Comparison of ENCODE assay signal across 25 cellular contexts in the genomic region with DNA sequence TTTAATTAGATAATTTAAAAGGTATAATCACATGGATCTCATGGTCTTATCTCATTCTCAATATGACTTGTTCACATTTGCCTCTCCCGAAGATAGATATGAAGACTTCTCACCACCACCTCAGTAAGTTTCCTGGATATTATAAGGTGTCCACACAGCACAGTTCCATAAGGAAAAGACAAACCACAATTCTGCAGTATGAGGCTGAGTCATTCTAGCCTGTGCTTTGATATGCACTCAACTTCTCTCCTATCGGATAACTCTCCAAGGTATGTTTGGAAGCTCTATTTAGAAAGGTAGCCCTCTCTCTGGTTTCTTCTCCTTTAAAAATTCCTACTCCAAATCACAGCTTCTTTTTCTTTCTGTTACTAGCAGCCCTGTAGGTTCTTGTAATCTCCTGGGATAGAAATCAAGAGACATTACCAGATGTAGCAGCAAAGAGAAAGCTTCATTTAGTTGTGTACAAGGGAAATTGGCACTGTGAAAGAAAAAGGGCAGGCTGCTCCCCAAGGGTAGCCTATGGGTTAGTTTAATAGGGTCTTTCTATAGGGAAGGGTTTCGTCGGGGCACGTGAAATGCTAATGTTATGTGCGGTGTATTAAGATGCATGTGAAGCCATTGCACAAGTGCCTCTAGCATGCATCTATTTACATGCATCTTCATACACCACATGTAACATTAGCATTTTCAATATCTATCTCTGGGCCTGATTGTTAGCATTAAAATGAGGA.
DNase-seq lines count a peak whose midpoint lies in the region; ATAC-seq and TF ChIP-seq lines count a peak whose summit lies in the region.
"Had no signal": no experiment of that assay in that cellular context is flagged by ENCODE, and none has a peak within 500 bp of the region (broad histone marks: within the 10 kb centered on the region; RNA-seq: fewer than 3 reads in every experiment).

No MANE protein-coding gene starts in this region.

- H2AFZ ChIP-seq in DND-41 (ENCODE audit: low read depth, low read length): no peak overlapping the region
- H2AFZ ChIP-seq in Loucy (ENCODE audit: low read length): no peak overlapping the region

- no peak overlapping the region for H3K4me3 ChIP-seq in DND-41 (ENCODE audit: low read depth in 1 of 2, low read length in 2 of 2)
- H3K4me3 ChIP-seq in Loucy (ENCODE audit: low read length, poor library complexity, severe bottlenecking): peak overlapping the region; percentile 24
- H3K4me3 ChIP-seq in astrocyte of the spinal cord (ENCODE audit: low read depth, low read length): no peak overlapping the region
- no peak overlapping the region for H3K4me3 ChIP-seq in mucosa of descending colon
- H3K4me3 ChIP-seq: ascending aorta, heart left ventricle, pancreas had no signal

- H3K9me3 ChIP-seq in DND-41 (ENCODE audit: insufficient read depth, low read length, severe bottlenecking): no peaks in the 10 kb centered on the region
- H3K9me3 ChIP-seq in Loucy (ENCODE audit: insufficient read depth, low read depth, low read length): no peaks in the 10 kb centered on the region
- no peaks in the 10 kb centered on the region for H3K9me3 ChIP-seq in mucosa of descending colon
- H3K9me3 ChIP-seq: ascending aorta, heart left ventricle, pancreas had no signal

- H3K27me3 ChIP-seq in DND-41 (ENCODE audit: insufficient read depth, low read length, poor library complexity) (no peaks in the 10 kb centered on the region), Loucy (ENCODE audit: insufficient read depth, low read length, poor library complexity, severe bottlenecking) (no peaks in the 10 kb centered on the region)
- H3K27me3 ChIP-seq: ascending aorta, heart left ventricle, pancreas had no signal

- peak; percentile 52 for ATAC-seq in DND-41 (ENCODE audit: insufficient read depth, low read depth)
- peak in 1 of 2 donors; percentile 59 for ATAC-seq in natural killer cell treated with Interleukin-12 subunit alpha and Interleukin-12 subunit beta and Interleukin-15 and Interleukin-18, amount 100 ng/mL, for 72 hours
- no peak for ATAC-seq in mucosa of descending colon
- ATAC-seq: heart left ventricle; left lobe of liver; right cardiac atrium; stimulated activated memory B cell treated with anti-CD40 and anti-IgM and Interleukin-4, amounts not matched to agents 10 μg/mL and 1 μg/mL and 100 μg/mL, for 72 hours had no signal

- H3K79me2 ChIP-seq in DND-41 (ENCODE audit: insufficient read depth, low read length) (no peaks in the 10 kb centered on the region), Loucy (ENCODE audit: insufficient read depth, low read length) (no peaks in the 10 kb centered on the region)

- H3K9ac ChIP-seq in DND-41 (ENCODE audit: low read depth, low read length) (no peak overlapping the region), Loucy (ENCODE audit: low read depth, low read length, poor library complexity, severe bottlenecking) (no peak overlapping the region)

- intact Hi-C loops in mucosa of descending colon (cut with DNase I, micrococcal nuclease): no loop called here

- H3K4me2 ChIP-seq in DND-41 (ENCODE audit: insufficient read depth, low read length) (peak overlapping the region; percentile 23; the same call in 1 of the 2 replicates), Loucy (ENCODE audit: low read depth, low read length, poor library complexity, severe bottlenecking) (peak overlapping the region; percentile 68)

- peak overlapping the region; percentile 67 for H3K4me3 Mint-ChIP-seq in natural killer cell treated with Interleukin-12 subunit alpha and Interleukin-12 subunit beta and Interleukin-15 and Interleukin-18, amount 100 ng/mL, for 72 hours
- H3K4me3 Mint-ChIP-seq: activated naive CD8-positive, alpha-beta T cell; nephron; stimulated activated memory B cell treated with anti-CD40 and anti-IgM and Interleukin-4, amounts not matched to agents 10 μg/mL and 1 μg/mL and 100 μg/mL, for 72 hours had no signal

- H4K20me1 ChIP-seq in DND-41 (ENCODE audit: insufficient read depth, low read length): no peaks in the 10 kb centered on the region
- no peaks in the 10 kb centered on the region for H4K20me1 ChIP-seq in Loucy (ENCODE audit: insufficient read depth, low read length, poor library complexity, severe bottlenecking)

- no peaks in the 10 kb centered on the region for H3K9me3 Mint-ChIP-seq in natural killer cell treated with Interleukin-12 subunit alpha and Interleukin-12 subunit beta and Interleukin-15 and Interleukin-18, amount 100 ng/mL, for 72 hours
- H3K9me3 Mint-ChIP-seq: nephron; stimulated activated memory B cell treated with anti-CD40 and anti-IgM and Interleukin-4, amounts not matched to agents 10 μg/mL and 1 μg/mL and 100 μg/mL, for 72 hours had no signal

- in situ Hi-C loops in astrocyte of the spinal cord (cut with HindIII; ENCODE audit: low sequenced_read_pairs): no loop called here

- H3K36me3 Mint-ChIP-seq in natural killer cell treated with Interleukin-12 subunit alpha and Interleukin-12 subunit beta and Interleukin-15 and Interleukin-18, amount 100 ng/mL, for 72 hours: no peaks in the 10 kb centered on the region
- H3K36me3 Mint-ChIP-seq: activated naive CD8-positive, alpha-beta T cell; stimulated activated memory B cell treated with anti-CD40 and anti-IgM and Interleukin-4, amounts not matched to agents 10 μg/mL and 1 μg/mL and 100 μg/mL, for 72 hours had no signal

- no peaks in the 10 kb centered on the region for H3K9me2 ChIP-seq in Loucy (replicated peaks; ENCODE audit: low read depth, low read length)

- no peaks in the 10 kb centered on the region for H3K27me3 Mint-ChIP-seq in natural killer cell treated with Interleukin-12 subunit alpha and Interleukin-12 subunit beta and Interleukin-15 and Interleukin-18, amount 100 ng/mL, for 72 hours
- H3K27me3 Mint-ChIP-seq: activated naive CD8-positive, alpha-beta T cell; stimulated activated memory B cell treated with anti-CD40 and anti-IgM and Interleukin-4, amounts not matched to agents 10 μg/mL and 1 μg/mL and 100 μg/mL, for 72 hours had no signal

- peak overlapping the region; percentile 24 to 81 for H3K27ac Mint-ChIP-seq in natural killer cell treated with Interleukin-12 subunit alpha and Interleukin-12 subunit beta and Interleukin-15 and Interleukin-18, amount 100 ng/mL, for 72 hours
- H3K27ac Mint-ChIP-seq: activated naive CD8-positive, alpha-beta T cell; nephron; stimulated activated memory B cell treated with anti-CD40 and anti-IgM and Interleukin-4, amounts not matched to agents 10 μg/mL and 1 μg/mL and 100 μg/mL, for 72 hours had no signal

- no peaks in the 10 kb centered on the region for H3K36me3 ChIP-seq in DND-41 (ENCODE audit: insufficient read depth, low read length)
- H3K36me3 ChIP-seq in Loucy (ENCODE audit: insufficient read depth, low read length): no peaks in the 10 kb centered on the region
- no peaks in the 10 kb centered on the region for H3K36me3 ChIP-seq in mucosa of descending colon (ENCODE audit: low read depth)
- H3K36me3 ChIP-seq: ascending aorta, heart left ventricle, pancreas had no signal

- DNase-seq in DND-41 (no peak), astrocyte of the spinal cord (ENCODE audit: low read depth, low spot score) (peak; percentile 56), DMS79 (lab: John Stamatoyannopoulos, UW) (no peak), mucosa of descending colon (no peak), activated gamma-delta T cell (lab: John Stamatoyannopoulos, UW) (no peak)
- DNase-seq in natural killer cell treated with Interleukin-12 subunit alpha and Interleukin-12 subunit beta and Interleukin-15 and Interleukin-18, amount 100 ng/mL, for 72 hours (ENCODE audit: low spot score): no peak
- DNase-seq: activated CD4-positive, alpha-beta T cell treated with anti-CD3 and anti-CD28 coated beads, Interleukin-2, amount 50 U/mL, for 4 hours; activated CD4-positive, CD25-positive, alpha-beta regulatory T cell; cerebellar nuclear complex; heart left ventricle; midbrain; NCI-H1092; NCI-H187 treated with DMSO at 0.1 percent for 48 hours; NCI-H748 treated with DMSO at 0.1 percent for 48 hours; pancreas; right cardiac atrium; stimulated activated CD4-positive, alpha-beta T cell treated with anti-CD3 and anti-CD28 coated beads, Interleukin-4, amount 100 ng/mL, for 1 hour; T1000 had no signal

- H3K4me1 Mint-ChIP-seq in natural killer cell treated with Interleukin-12 subunit alpha and Interleukin-12 subunit beta and Interleukin-15 and Interleukin-18, amount 100 ng/mL, for 72 hours (ENCODE audit: low read depth in 2 of 2): peaks cover 17 to 39% of the 10 kb centered on the region in 2 donors
- H3K4me1 Mint-ChIP-seq: stimulated activated memory B cell treated with anti-CD40 and anti-IgM and Interleukin-4, amounts not matched to agents 10 μg/mL and 1 μg/mL and 100 μg/mL, for 72 hours had no signal

- no peak for TF ChIP-seq CTCF in DND-41 (IDR thresholded peaks at IDR 0.05; ENCODE audit: borderline replicate concordance, extremely low read depth, low read length, poor library complexity, severe bottlenecking)
- TF ChIP-seq CTCF in Loucy (conservative IDR thresholded peaks at IDR 0.05; ENCODE audit: low read length): no peak
- TF ChIP-seq CTCF in astrocyte of the spinal cord (IDR thresholded peaks at IDR 0.05; ENCODE audit: low read depth, low read length): no peak
- no peak for TF ChIP-seq CTCF in mucosa of descending colon (IDR thresholded peaks at IDR 0.05)

- H3F3A ChIP-seq in Loucy (ENCODE audit: low read depth): peaks cover 5% of the 10 kb centered on the region

- H3K4me1 ChIP-seq in DND-41 (ENCODE audit: insufficient read depth, low read length): peaks cover 27% of the 10 kb centered on the region
- H3K4me1 ChIP-seq in Loucy (ENCODE audit: insufficient read depth, low read length, poor library complexity, severe bottlenecking): peaks cover 22% of the 10 kb centered on the region
- H3K4me1 ChIP-seq in mucosa of descending colon (ENCODE audit: low read depth): no peaks in the 10 kb centered on the region
- H3K4me1 ChIP-seq: ascending aorta, heart left ventricle, pancreas had no signal

- peak overlapping the region; percentile 36; the same call in 1 of the 2 replicates for H3K27ac ChIP-seq in DND-41 (ENCODE audit: low read length)
- H3K27ac ChIP-seq: ascending aorta, heart left ventricle, HL-60, pancreas had no signal
